Comparison of ENCODE assay signal across 1 cellular context in genomic region chr6:136792066-136792944, GRCh38.
TF ChIP-seq lines count a peak whose summit lies in the region.

TSS of gene MAP3K5 (minus strand) at chr6:136792477. CDS start at chr6:136792157, 320 bp downstream.

TF ChIP-seq in HepG2, 621 proteins besides CTCF, POLR2A, EP300 and RAD21 (continued from another document and continues in another):
- TF ChIP-seq AFF4 (CRISPR knock-in tag; IDR thresholded peaks at IDR 0.05) (no peak), ZNF225 (CRISPR knock-in tag; IDR thresholded peaks at IDR 0.05) (no peak), TBX2 (CRISPR knock-in tag; IDR thresholded peaks at IDR 0.05; ENCODE audit: borderline replicate concordance) (no peak), ZNF550 (CRISPR knock-in tag; IDR thresholded peaks at IDR 0.05; ENCODE audit: borderline replicate concordance) (no peak), RFXANK (CRISPR knock-in tag; IDR thresholded peaks at IDR 0.05) (no peak), ZNF839 (CRISPR knock-in tag; IDR thresholded peaks at IDR 0.05; ENCODE audit: borderline replicate concordance) (no peak; the same call in 1 of the 2 replicates), MLLT10 (CRISPR knock-in tag; IDR thresholded peaks at IDR 0.05) (no peak), SRF (IDR thresholded peaks at IDR 0.05; ENCODE audit: low read depth, low read length) (no peak), NCOA1 (CRISPR knock-in tag; IDR thresholded peaks at IDR 0.05) (no peak), FOXA1 (IDR thresholded peaks at IDR 0.05) (no peak), FOXA1 (CRISPR knock-in tag; IDR thresholded peaks at IDR 0.05) (no peak), ZNF724P (CRISPR knock-in tag; IDR thresholded peaks at IDR 0.05; ENCODE audit: borderline replicate concordance) (no peak), ZNF800 (CRISPR knock-in tag; IDR thresholded peaks at IDR 0.05) (peak; percentile 69; the same call in 1 of the 2 replicates), HMGA1 (CRISPR knock-in tag; conservative IDR thresholded peaks at IDR 0.05) (no peak), ZNF17 (CRISPR knock-in tag; IDR thresholded peaks at IDR 0.05) (no peak), HIVEP1 (CRISPR knock-in tag; IDR thresholded peaks at IDR 0.05) (no peak), BCL6 (CRISPR knock-in tag; IDR thresholded peaks at IDR 0.05) (no peak; the same call in 1 of the 2 replicates), GPBP1L1 (CRISPR knock-in tag; IDR thresholded peaks at IDR 0.05) (no peak), ZNF460 (CRISPR knock-in tag; IDR thresholded peaks at IDR 0.05; ENCODE audit: borderline replicate concordance) (no peak), TFDP1 (CRISPR knock-in tag; IDR thresholded peaks at IDR 0.05; ENCODE audit: borderline replicate concordance) (peak; percentile 77; the same call in 1 of the 2 replicates), KLF11 (CRISPR knock-in tag; IDR thresholded peaks at IDR 0.05) (0 out of 2 replicates have a peak, but pooled peaks have one; percentile 15), TRIM24 (CRISPR knock-in tag; IDR thresholded peaks at IDR 0.05) (no peak), AKAP8 (CRISPR knock-in tag; IDR thresholded peaks at IDR 0.05) (no peak), KAT2B (IDR thresholded peaks at IDR 0.05; ENCODE audit: borderline replicate concordance, low read depth, low read length) (no peak), ZNF205 (CRISPR knock-in tag; IDR thresholded peaks at IDR 0.05) (no peak), BRF2 (CRISPR knock-in tag; IDR thresholded peaks at IDR 0.05) (no peak), HDAC6 (IDR thresholded peaks at IDR 0.05; ENCODE audit: low read depth, low read length) (no peak), ZNF562 (CRISPR knock-in tag; IDR thresholded peaks at IDR 0.05; ENCODE audit: borderline replicate concordance) (no peak; the same call in 1 of the 2 replicates), ZNF614 (CRISPR knock-in tag; IDR thresholded peaks at IDR 0.05; ENCODE audit: borderline replicate concordance) (peak; percentile 21; the same call in 1 of the 2 replicates), ZNF335 (CRISPR knock-in tag; IDR thresholded peaks at IDR 0.05) (no peak), JARID2 (CRISPR knock-in tag; IDR thresholded peaks at IDR 0.05; ENCODE audit: insufficient replicate concordance) (no peak), ELK4 (CRISPR knock-in tag; IDR thresholded peaks at IDR 0.05; ENCODE audit: borderline replicate concordance) (no peak), ZNF34 (CRISPR knock-in tag; IDR thresholded peaks at IDR 0.05; ENCODE audit: borderline replicate concordance) (no peak), ZNF784 (CRISPR knock-in tag; IDR thresholded peaks at IDR 0.05; ENCODE audit: borderline replicate concordance) (no peak), PRMT3 (CRISPR knock-in tag; IDR thresholded peaks at IDR 0.05; ENCODE audit: borderline replicate concordance, low read depth) (peak; percentile 63; the same call in 1 of the 2 replicates), ZNF607 (CRISPR knock-in tag; IDR thresholded peaks at IDR 0.05; ENCODE audit: borderline replicate concordance) (peak; percentile 27; the same call in 1 of the 2 replicates), ZNF768 (CRISPR knock-in tag; IDR thresholded peaks at IDR 0.05) (peak; percentile 69; the same call in 1 of the 2 replicates), NR2F6 (IDR thresholded peaks at IDR 0.05) (no peak), NR2F6 (CRISPR knock-in tag; IDR thresholded peaks at IDR 0.05) (no peak), KLF9 (CRISPR knock-in tag; IDR thresholded peaks at IDR 0.05; ENCODE audit: low read depth) (no peak), MIER3 (CRISPR knock-in tag; IDR thresholded peaks at IDR 0.05; ENCODE audit: borderline replicate concordance) (no peak)
- TF ChIP-seq, protein P1, sequence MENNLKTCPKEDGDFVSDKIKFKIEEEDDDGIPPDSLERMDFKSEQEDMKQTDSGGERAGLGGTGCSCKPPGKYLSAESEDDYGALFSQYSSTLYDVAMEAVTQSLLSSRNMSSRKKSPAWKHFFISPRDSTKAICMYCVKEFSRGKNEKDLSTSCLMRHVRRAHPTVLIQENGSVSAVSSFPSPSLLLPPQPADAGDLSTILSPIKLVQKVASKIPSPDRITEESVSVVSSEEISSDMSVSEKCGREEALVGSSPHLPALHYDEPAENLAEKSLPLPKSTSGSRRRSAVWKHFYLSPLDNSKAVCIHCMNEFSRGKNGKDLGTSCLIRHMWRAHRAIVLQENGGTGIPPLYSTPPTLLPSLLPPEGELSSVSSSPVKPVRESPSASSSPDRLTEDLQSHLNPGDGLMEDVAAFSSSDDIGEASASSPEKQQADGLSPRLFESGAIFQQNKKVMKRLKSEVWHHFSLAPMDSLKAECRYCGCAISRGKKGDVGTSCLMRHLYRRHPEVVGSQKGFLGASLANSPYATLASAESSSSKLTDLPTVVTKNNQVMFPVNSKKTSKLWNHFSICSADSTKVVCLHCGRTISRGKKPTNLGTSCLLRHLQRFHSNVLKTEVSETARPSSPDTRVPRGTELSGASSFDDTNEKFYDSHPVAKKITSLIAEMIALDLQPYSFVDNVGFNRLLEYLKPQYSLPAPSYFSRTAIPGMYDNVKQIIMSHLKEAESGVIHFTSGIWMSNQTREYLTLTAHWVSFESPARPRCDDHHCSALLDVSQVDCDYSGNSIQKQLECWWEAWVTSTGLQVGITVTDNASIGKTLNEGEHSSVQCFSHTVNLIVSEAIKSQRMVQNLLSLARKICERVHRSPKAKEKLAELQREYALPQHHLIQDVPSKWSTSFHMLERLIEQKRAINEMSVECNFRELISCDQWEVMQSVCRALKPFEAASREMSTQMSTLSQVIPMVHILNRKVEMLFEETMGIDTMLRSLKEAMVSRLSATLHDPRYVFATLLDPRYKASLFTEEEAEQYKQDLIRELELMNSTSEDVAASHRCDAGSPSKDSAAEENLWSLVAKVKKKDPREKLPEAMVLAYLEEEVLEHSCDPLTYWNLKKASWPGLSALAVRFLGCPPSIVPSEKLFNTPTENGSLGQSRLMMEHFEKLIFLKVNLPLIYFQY (CRISPR knock-in tag; IDR thresholded peaks at IDR 0.05; ENCODE audit: borderline replicate concordance), result no peak
- TF ChIP-seq, protein P2, sequence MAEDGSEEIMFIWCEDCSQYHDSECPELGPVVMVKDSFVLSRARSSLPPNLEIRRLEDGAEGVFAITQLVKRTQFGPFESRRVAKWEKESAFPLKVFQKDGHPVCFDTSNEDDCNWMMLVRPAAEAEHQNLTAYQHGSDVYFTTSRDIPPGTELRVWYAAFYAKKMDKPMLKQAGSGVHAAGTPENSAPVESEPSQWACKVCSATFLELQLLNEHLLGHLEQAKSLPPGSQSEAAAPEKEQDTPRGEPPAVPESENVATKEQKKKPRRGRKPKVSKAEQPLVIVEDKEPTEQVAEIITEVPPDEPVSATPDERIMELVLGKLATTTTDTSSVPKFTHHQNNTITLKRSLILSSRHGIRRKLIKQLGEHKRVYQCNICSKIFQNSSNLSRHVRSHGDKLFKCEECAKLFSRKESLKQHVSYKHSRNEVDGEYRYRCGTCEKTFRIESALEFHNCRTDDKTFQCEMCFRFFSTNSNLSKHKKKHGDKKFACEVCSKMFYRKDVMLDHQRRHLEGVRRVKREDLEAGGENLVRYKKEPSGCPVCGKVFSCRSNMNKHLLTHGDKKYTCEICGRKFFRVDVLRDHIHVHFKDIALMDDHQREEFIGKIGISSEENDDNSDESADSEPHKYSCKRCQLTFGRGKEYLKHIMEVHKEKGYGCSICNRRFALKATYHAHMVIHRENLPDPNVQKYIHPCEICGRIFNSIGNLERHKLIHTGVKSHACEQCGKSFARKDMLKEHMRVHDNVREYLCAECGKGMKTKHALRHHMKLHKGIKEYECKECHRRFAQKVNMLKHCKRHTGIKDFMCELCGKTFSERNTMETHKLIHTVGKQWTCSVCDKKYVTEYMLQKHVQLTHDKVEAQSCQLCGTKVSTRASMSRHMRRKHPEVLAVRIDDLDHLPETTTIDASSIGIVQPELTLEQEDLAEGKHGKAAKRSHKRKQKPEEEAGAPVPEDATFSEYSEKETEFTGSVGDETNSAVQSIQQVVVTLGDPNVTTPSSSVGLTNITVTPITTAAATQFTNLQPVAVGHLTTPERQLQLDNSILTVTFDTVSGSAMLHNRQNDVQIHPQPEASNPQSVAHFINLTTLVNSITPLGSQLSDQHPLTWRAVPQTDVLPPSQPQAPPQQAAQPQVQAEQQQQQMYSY (CRISPR knock-in tag; IDR thresholded peaks at IDR 0.05), result no peak
- TF ChIP-seq, protein P3, sequence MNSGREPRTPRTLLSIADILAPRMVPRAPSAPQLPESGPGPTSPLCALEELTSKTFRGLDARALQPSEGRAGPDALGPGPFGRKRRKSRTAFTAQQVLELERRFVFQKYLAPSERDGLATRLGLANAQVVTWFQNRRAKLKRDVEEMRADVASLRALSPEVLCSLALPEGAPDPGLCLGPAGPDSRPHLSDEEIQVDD (CRISPR knock-in tag; IDR thresholded peaks at IDR 0.05; ENCODE audit: borderline replicate concordance), result no peak
- TF ChIP-seq, protein P4, sequence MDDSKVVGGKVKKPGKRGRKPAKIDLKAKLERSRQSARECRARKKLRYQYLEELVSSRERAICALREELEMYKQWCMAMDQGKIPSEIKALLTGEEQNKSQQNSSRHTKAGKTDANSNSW (CRISPR knock-in tag; IDR thresholded peaks at IDR 0.05; ENCODE audit: borderline replicate concordance), result no peak
